In the genomic region with DNA sequence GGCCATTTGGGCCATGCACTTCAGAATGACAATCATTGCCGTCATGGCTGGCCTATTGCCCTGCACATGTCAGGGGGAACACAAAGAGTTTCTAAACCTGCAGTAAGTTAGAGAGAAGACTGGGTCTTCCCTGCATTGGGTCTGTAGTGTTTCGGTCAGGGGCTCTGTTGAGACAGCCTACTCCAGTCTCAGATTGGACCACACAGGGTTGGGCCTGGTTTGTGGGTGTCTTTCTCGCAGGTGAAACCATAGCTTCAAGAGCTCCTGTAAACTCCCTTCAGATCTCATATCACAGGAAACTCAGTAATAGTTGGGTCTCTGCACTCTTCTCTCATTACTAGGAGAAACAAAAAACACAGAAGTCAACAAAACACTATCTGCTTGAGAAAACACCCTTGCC, we compare ENCODE assay signal across 16 cellular contexts.
DNase-seq lines count a peak whose midpoint lies in the region; ATAC-seq and TF ChIP-seq lines count a peak whose summit lies in the region.
"Had no signal": no experiment of that assay in that cellular context is flagged by ENCODE, and none has a peak within 500 bp of the region (broad histone marks: within the 10 kb centered on the region; RNA-seq: fewer than 3 reads in every experiment).

No MANE protein-coding gene starts in this region.

- 96% methylated on average over 3 of the region's 3 CpGs for WGBS in lower leg skin, 2 donors

- H3K27ac ChIP-seq in 22Rv1, result 0 out of 2 replicates have a peak overlapping the region, but pooled peaks have one; percentile 26
- peak overlapping the region; percentile 85 for H3K27ac ChIP-seq in VCaP
- H3K27ac ChIP-seq: BLaER1 treated with 17β-estradiol and CSF1 and Interleukin-3, amounts not matched to agents 10 nM and 100 nM had no signal

- TF ChIP-seq CTCF in 22Rv1 (IDR thresholded peaks at IDR 0.05) (no peak), VCaP (conservative IDR thresholded peaks at IDR 0.05) (no peak), natural killer cell (IDR thresholded peaks at IDR 0.05) (no peak), lower leg skin (IDR thresholded peaks at IDR 0.05) (no peak)

- DNase-seq in activated CD4-positive, alpha-beta T cell treated with anti-CD3 and anti-CD28 coated beads, Interleukin-2, amount 10 ng/mL, durations not matched to agents 7 days and 5 days, result no peak
- no peak for DNase-seq in activated CD4-positive, alpha-beta T cell treated with anti-CD3 and anti-CD28 coated beads, Interleukin-2, amount 50 U/mL, for 4 hours
- DNase-seq in natural killer cell (peak; percentile 56), lower leg skin (ENCODE audit: low spot score in 2 of 2) (no peak), T-helper 17 cell (no peak), NCI-H2196 treated with DMSO at 0.1 percent for 48 hours (lab: John Stamatoyannopoulos, UW; ENCODE audit: unreplicated experiment) (no peak)
- DNase-seq: Calu3; CD8-positive, alpha-beta T cell; DMS79 treated with DMSO at 0.1 percent for 48 hours; GF-D8; HCEC 1CT had no signal

- no peak for TF ChIP-seq POLR2A in lower leg skin (IDR thresholded peaks at IDR 0.05)

- no peak overlapping the region for H3K4me3 Mint-ChIP-seq in activated CD4-positive, alpha-beta T cell treated with anti-CD3 and anti-CD28 coated beads, Interleukin-2, amount 10 ng/mL, durations not matched to agents 7 days and 5 days
- H3K4me3 Mint-ChIP-seq in natural killer cell (peak overlapping the region; percentile 79), T-helper 17 cell (no peak overlapping the region)
- H3K4me3 Mint-ChIP-seq: B cell; CD8-positive, alpha-beta T cell; GM23338 had no signal

- CTCF ChIA-PET in activated CD4-positive, alpha-beta T cell treated with anti-CD3 and anti-CD28 coated beads, Interleukin-2, amount 10 ng/mL, durations not matched to agents 7 days and 5 days (lab: Charles Lee), result no interaction called here

- no peaks in the 10 kb centered on the region for H3K9me3 ChIP-seq in T-helper 17 cell (ENCODE audit: control insufficient read depth, low read length, poor library complexity, severe bottlenecking)
- H3K9me3 ChIP-seq: BLaER1 treated with 17β-estradiol and CSF1 and Interleukin-3, amounts not matched to agents 10 nM and 100 nM had no signal

- peak overlapping the region; percentile 13 for H3K27ac Mint-ChIP-seq in activated CD4-positive, alpha-beta T cell treated with anti-CD3 and anti-CD28 coated beads, Interleukin-2, amount 10 ng/mL, durations not matched to agents 7 days and 5 days
- peak overlapping the region; percentile 96 to 100 for H3K27ac Mint-ChIP-seq in natural killer cell
- no peak overlapping the region for H3K27ac Mint-ChIP-seq in T-helper 17 cell
- H3K27ac Mint-ChIP-seq: B cell; CD8-positive, alpha-beta T cell; GM23338 had no signal

- H3K4me1 Mint-ChIP-seq in activated CD4-positive, alpha-beta T cell treated with anti-CD3 and anti-CD28 coated beads, Interleukin-2, amount 10 ng/mL, durations not matched to agents 7 days and 5 days, result no peaks in the 10 kb centered on the region
- H3K4me1 Mint-ChIP-seq in natural killer cell, result peaks cover 88 to 95% of the 10 kb centered on the region in 2 donors
- H3K4me1 Mint-ChIP-seq in T-helper 17 cell, result no peaks in the 10 kb centered on the region
- H3K4me1 Mint-ChIP-seq: B cell had no signal

- H3K4me3 ChIP-seq in lower leg skin (ENCODE audit: low read depth, poor library complexity, severe bottlenecking), result no peak overlapping the region
- H3K4me3 ChIP-seq: BLaER1 treated with 17β-estradiol and CSF1 and Interleukin-3, amounts not matched to agents 10 nM and 100 nM; GM23338 had no signal

- ATAC-seq in natural killer cell, result peak; percentile 73 to 91 (median 89)
- no peak for ATAC-seq in T-helper 17 cell
- ATAC-seq: CD8-positive, alpha-beta T cell; GM23338 had no signal

- intact Hi-C loops in natural killer cell (cut with micrococcal nuclease) (loop anchor here (1.0 to 5.0 kb wide), 3 partner anchors 15 to 52 kb away; no protein-coding TSS in a partner anchor), lower leg skin (cut with DNase I; ENCODE audit: low total_unique reads) (no loop called here)

- no peaks in the 10 kb centered on the region for H3K27me3 Mint-ChIP-seq in activated CD4-positive, alpha-beta T cell treated with anti-CD3 and anti-CD28 coated beads, Interleukin-2, amount 10 ng/mL, durations not matched to agents 7 days and 5 days
- H3K27me3 Mint-ChIP-seq in natural killer cell (ENCODE audit: low read depth in 2 of 2), result no peaks in the 10 kb centered on the region
- H3K27me3 Mint-ChIP-seq in T-helper 17 cell, result no peaks in the 10 kb centered on the region

- H3K9me3 Mint-ChIP-seq in activated CD4-positive, alpha-beta T cell treated with anti-CD3 and anti-CD28 coated beads, Interleukin-2, amount 10 ng/mL, durations not matched to agents 7 days and 5 days, result no peaks in the 10 kb centered on the region
- H3K9me3 Mint-ChIP-seq in natural killer cell, result no peaks in the 10 kb centered on the region
- H3K9me3 Mint-ChIP-seq: CD8-positive, alpha-beta T cell; GM23338 had no signal

- POLR2A ChIA-PET in activated CD4-positive, alpha-beta T cell treated with anti-CD3 and anti-CD28 coated beads, Interleukin-2, amount 10 ng/mL, durations not matched to agents 7 days and 5 days (lab: Charles Lee), result no interaction called here

- no peaks in the 10 kb centered on the region for H3K36me3 Mint-ChIP-seq in activated CD4-positive, alpha-beta T cell treated with anti-CD3 and anti-CD28 coated beads, Interleukin-2, amount 10 ng/mL, durations not matched to agents 7 days and 5 days (ENCODE audit: low read depth)
- H3K36me3 Mint-ChIP-seq in natural killer cell (peaks cover 7% of the 10 kb centered on the region), T-helper 17 cell (ENCODE audit: low read depth) (no peaks in the 10 kb centered on the region)
- H3K36me3 Mint-ChIP-seq: CD8-positive, alpha-beta T cell had no signal
